ENCODE assay signal across 15 cellular contexts in genomic region chr9:17509698-17510097, GRCh38.
DNase-seq lines count a peak whose midpoint lies in the region; ATAC-seq and TF ChIP-seq lines count a peak whose summit lies in the region.
"Had no signal": no experiment of that assay in that cellular context is flagged by ENCODE, and none has a peak within 500 bp of the region (broad histone marks: within the 10 kb centered on the region; RNA-seq: fewer than 3 reads in every experiment).

No MANE protein-coding gene starts in this region.

- H3K9ac ChIP-seq in IMR-90 (ENCODE audit: low read depth, low read length) = no peak overlapping the region
- H3K9ac ChIP-seq in mesendoderm (ENCODE audit: low read length) = no peak overlapping the region

- no peaks in the 10 kb centered on the region for H4K20me1 ChIP-seq in IMR-90 (ENCODE audit: insufficient read depth, low read length)

- H3K79me1 ChIP-seq in IMR-90 (ENCODE audit: low read depth in 1 of 2, low read length in 2 of 2) (no peaks in the 10 kb centered on the region), mesendoderm (ENCODE audit: low read length) (no peaks in the 10 kb centered on the region)

- H2BK120ac ChIP-seq in IMR-90 (ENCODE audit: low read depth, low read length) (no peak overlapping the region), mesendoderm (ENCODE audit: low read depth, low read length) (no peak overlapping the region)

- H3K9me3 ChIP-seq in IMR-90 (ENCODE audit: control insufficient read depth, insufficient read depth, low read length) (no peaks in the 10 kb centered on the region), spleen (peaks cover 0 to 7% (median 2%) of the 10 kb centered on the region in 8 donors)
- H3K9me3 ChIP-seq: Caco-2 had no signal

- H3K4me1 ChIP-seq in IMR-90 (ENCODE audit: control insufficient read depth, insufficient read depth, low read length) (no peaks in the 10 kb centered on the region), mesendoderm (ENCODE audit: control insufficient read depth, low read depth, low read length) (no peaks in the 10 kb centered on the region), spleen (no peaks in the 10 kb centered on the region)
- H3K4me1 ChIP-seq: Caco-2 had no signal

- ATAC-seq in IMR-90 (ENCODE audit: low read depth) = peak; percentile 82
- ATAC-seq in stimulated activated memory B cell treated with anti-CD40 and anti-IgM and Interleukin-4, amounts not matched to agents 10 μg/mL and 1 μg/mL and 100 μg/mL, for 72 hours = no peak

- no peak overlapping the region for H3K23ac ChIP-seq in IMR-90 (ENCODE audit: low read depth, low read length)
- H3K23ac ChIP-seq in mesendoderm (ENCODE audit: low read length) = no peak overlapping the region

- no peaks in the 10 kb centered on the region for H3K27me3 Mint-ChIP-seq in stimulated activated memory B cell treated with anti-CD40 and anti-IgM and Interleukin-4, amounts not matched to agents 10 μg/mL and 1 μg/mL and 100 μg/mL, for 72 hours
- H3K27me3 Mint-ChIP-seq in activated CD4-positive, alpha-beta memory T cell treated with anti-CD3 and anti-CD28 coated beads, Interleukin-2, amount 10 ng/mL, durations not matched to agents 7 days and 5 days = no peaks in the 10 kb centered on the region

- H2BK5ac ChIP-seq in IMR-90 (ENCODE audit: low read depth, low read length, poor library complexity, severe bottlenecking) (no peak overlapping the region), mesendoderm (ENCODE audit: low read length) (no peak overlapping the region)

- no peak overlapping the region for H3K4me3 ChIP-seq in AG10803 (ENCODE audit: low read length)
- no peak overlapping the region for H3K4me3 ChIP-seq in IMR-90 (ENCODE audit: insufficient read depth, low read depth, low read length)
- H3K4me3 ChIP-seq in choroid plexus epithelial cell (ENCODE audit: low read depth, low read length) = no peak overlapping the region
- no peak overlapping the region for H3K4me3 ChIP-seq in mesendoderm (ENCODE audit: low read length)
- no peak overlapping the region for H3K4me3 ChIP-seq in spleen
- H3K4me3 ChIP-seq: PC-9 had no signal

- dilution Hi-C loops in IMR-90 (cut with HindIII; ENCODE audit: low sequenced_read_pairs, unreplicated experiment) = no loop called here

- H3K9me1 ChIP-seq in IMR-90 (ENCODE audit: insufficient read depth, low read length) = no peaks in the 10 kb centered on the region

- H3K14ac ChIP-seq in IMR-90 (replicated peaks; ENCODE audit: low read depth, low read length) = no peak overlapping the region

- H2BK15ac ChIP-seq in IMR-90 (ENCODE audit: low read depth, low read length) (no peak overlapping the region), mesendoderm (replicated peaks; ENCODE audit: low read depth) (no peak overlapping the region)

- CTCF ChIA-PET in IMR-90 (lab: Yijun Ruan, JAX) = no interaction called here
- CTCF ChIA-PET in activated CD4-positive, alpha-beta memory T cell treated with anti-CD3 and anti-CD28 coated beads, Interleukin-2, amount 10 ng/mL, durations not matched to agents 7 days and 5 days (lab: Charles Lee) = no interaction called here

- TF ChIP-seq CTCF in AG10803 (conservative IDR thresholded peaks at IDR 0.05; ENCODE audit: low read length) = no peak
- TF ChIP-seq CTCF in IMR-90 (conservative IDR thresholded peaks at IDR 0.05; ENCODE audit: low read depth, low read length) = no peak
- TF ChIP-seq CTCF in choroid plexus epithelial cell (conservative IDR thresholded peaks at IDR 0.05; ENCODE audit: low read depth, low read length) = no peak
- TF ChIP-seq CTCF in spleen (IDR thresholded peaks at IDR 0.05 in 8 of 11, conservative IDR thresholded peaks at IDR 0.05 in 3 of 11) = no peak

- H3K27me3 ChIP-seq in IMR-90 (ENCODE audit: control insufficient read depth, insufficient read depth, low read length) (no peaks in the 10 kb centered on the region), mesendoderm (ENCODE audit: insufficient read depth, low read length, poor library complexity) (no peaks in the 10 kb centered on the region), spleen (replicated peaks in 1 of 7) (no peaks in the 10 kb centered on the region)

- H3K18ac ChIP-seq in IMR-90 (ENCODE audit: low read depth, low read length) (no peak overlapping the region), mesendoderm (ENCODE audit: low read length) (no peak overlapping the region)

- intact Hi-C loops in IMR-90 (cut with micrococcal nuclease) (no loop called here), spleen (cut with DNase I; ENCODE audit: low total_unique reads) (no loop called here)

- no peak overlapping the region for H3K4me2 ChIP-seq in IMR-90 (ENCODE audit: low read depth, low read length)
- H3K4me2 ChIP-seq in mesendoderm (ENCODE audit: low read length) = no peak overlapping the region
- H3K4me2 ChIP-seq: PC-9 had no signal

- H3K79me2 ChIP-seq in mesendoderm (ENCODE audit: control insufficient read depth, insufficient read depth, low read length) = no peaks in the 10 kb centered on the region

- POLR2A ChIA-PET in IMR-90 (lab: Charles Lee; ENCODE audit: unreplicated experiment) = no interaction called here
- POLR2A ChIA-PET in activated CD4-positive, alpha-beta memory T cell treated with anti-CD3 and anti-CD28 coated beads, Interleukin-2, amount 10 ng/mL, durations not matched to agents 7 days and 5 days (lab: Charles Lee) = no interaction called here

- no peak overlapping the region for H3K56ac ChIP-seq in IMR-90 (ENCODE audit: extremely low read depth, insufficient read depth, low read length)
- no peak overlapping the region for H3K56ac ChIP-seq in mesendoderm (ENCODE audit: low read length)

- H3K36me3 Mint-ChIP-seq in stimulated activated memory B cell treated with anti-CD40 and anti-IgM and Interleukin-4, amounts not matched to agents 10 μg/mL and 1 μg/mL and 100 μg/mL, for 72 hours = no peaks in the 10 kb centered on the region
- no peaks in the 10 kb centered on the region for H3K36me3 Mint-ChIP-seq in activated CD4-positive, alpha-beta memory T cell treated with anti-CD3 and anti-CD28 coated beads, Interleukin-2, amount 10 ng/mL, durations not matched to agents 7 days and 5 days (ENCODE audit: low read depth)

- H2AFZ ChIP-seq in IMR-90 (replicated peaks; ENCODE audit: low read length, poor library complexity) = no peak overlapping the region
- H2AFZ ChIP-seq: PC-9 had no signal

- H3K36me3 ChIP-seq in IMR-90 (ENCODE audit: control insufficient read depth, insufficient read depth, low read length) = no peaks in the 10 kb centered on the region
- H3K36me3 ChIP-seq in mesendoderm (ENCODE audit: control insufficient read depth, insufficient read depth, low read length) = no peaks in the 10 kb centered on the region
- H3K36me3 ChIP-seq in spleen = no peaks in the 10 kb centered on the region

- in situ Hi-C loops in IMR-90 (cut with MboI; ENCODE audit: low sequenced_read_pairs) = no loop called here

- TF ChIP-seq POLR2A in IMR-90 (IDR thresholded peaks at IDR 0.05; ENCODE audit: low read depth, low read length) = no peak
- TF ChIP-seq POLR2A in spleen (IDR thresholded peaks at IDR 0.05) = no peak

- no TSS peak for BruUV-seq in IMR-90 (replicated peaks; lab: Mats Ljungman, UMichigan)

- peak; percentile 33 for DNase-seq in AG10803 (ENCODE audit: low read depth)
- peak; percentile 44 for DNase-seq in IMR-90
- DNase-seq in choroid plexus epithelial cell (ENCODE audit: low read depth) = peak; percentile 49
- peak; percentile 48 for DNase-seq in mesendoderm
- no peak for DNase-seq in dermis blood vessel endothelial cell
- DNase-seq in activated CD4-positive, alpha-beta memory T cell treated with anti-CD3 and anti-CD28 coated beads, Interleukin-2, amount 10 ng/mL, durations not matched to agents 7 days and 5 days = no peak
- no peak for DNase-seq in spleen
- DNase-seq: AML-193, Caco-2, KBM-7, NCI-H1048, NCI-H2107, NCI-H748 treated with DMSO at 0.1 percent for 48 hours, PC-9 had no signal

- no peak overlapping the region for H2BK20ac ChIP-seq in IMR-90 (ENCODE audit: low read depth, low read length)

- WGBS in IMR-90 (ENCODE audit: extremely low coverage in 2 of 2, insufficient read length in 1 of 2), 2 experiments = no CpG with 5 or more reads among the region's 1 CpG
- WGBS in mesendoderm (ENCODE audit: extremely low coverage, insufficient coverage, low lambda C conversion rate) = no CpG with 5 or more reads among the region's 1 CpG
- WGBS in spleen, 5 donors = 82 to 100% (median 94%) methylated on average over 1 of the region's 1 CpG

- H3K27ac ChIP-seq in IMR-90 (ENCODE audit: insufficient read depth, low read length) = no peak overlapping the region
- H3K27ac ChIP-seq in mesendoderm (ENCODE audit: low read depth, low read length) = no peak overlapping the region
- H3K27ac ChIP-seq in spleen = no peak overlapping the region
- H3K27ac ChIP-seq: PC-9 had no signal

- no peak for TF ChIP-seq RAD21 in IMR-90 (IDR thresholded peaks at IDR 0.05; ENCODE audit: low read length)

- H3K27ac Mint-ChIP-seq in stimulated activated memory B cell treated with anti-CD40 and anti-IgM and Interleukin-4, amounts not matched to agents 10 μg/mL and 1 μg/mL and 100 μg/mL, for 72 hours = no peak overlapping the region
- H3K27ac Mint-ChIP-seq in activated CD4-positive, alpha-beta memory T cell treated with anti-CD3 and anti-CD28 coated beads, Interleukin-2, amount 10 ng/mL, durations not matched to agents 7 days and 5 days = no peak overlapping the region

- no peak overlapping the region for H3K4me3 Mint-ChIP-seq in stimulated activated memory B cell treated with anti-CD40 and anti-IgM and Interleukin-4, amounts not matched to agents 10 μg/mL and 1 μg/mL and 100 μg/mL, for 72 hours
- no peak overlapping the region for H3K4me3 Mint-ChIP-seq in activated CD4-positive, alpha-beta memory T cell treated with anti-CD3 and anti-CD28 coated beads, Interleukin-2, amount 10 ng/mL, durations not matched to agents 7 days and 5 days

- H4K5ac ChIP-seq in IMR-90 (ENCODE audit: low read depth, low read length) = no peak overlapping the region
- no peak overlapping the region for H4K5ac ChIP-seq in mesendoderm (ENCODE audit: low read length)

- H3K9me3 Mint-ChIP-seq in stimulated activated memory B cell treated with anti-CD40 and anti-IgM and Interleukin-4, amounts not matched to agents 10 μg/mL and 1 μg/mL and 100 μg/mL, for 72 hours = peaks cover 4% of the 10 kb centered on the region
- H3K9me3 Mint-ChIP-seq in activated CD4-positive, alpha-beta memory T cell treated with anti-CD3 and anti-CD28 coated beads, Interleukin-2, amount 10 ng/mL, durations not matched to agents 7 days and 5 days = peaks cover 13% of the 10 kb centered on the region

- H3K4ac ChIP-seq in IMR-90 (ENCODE audit: low read depth, low read length) (no peak overlapping the region), mesendoderm (ENCODE audit: low read depth, low read length) (no peak overlapping the region)

- H4K91ac ChIP-seq in IMR-90 (ENCODE audit: insufficient read depth, low read depth, low read length) = no peak overlapping the region

- H2AK5ac ChIP-seq in IMR-90 (ENCODE audit: low read depth, low read length) (no peak overlapping the region), mesendoderm (ENCODE audit: low read length) (no peak overlapping the region)

- H4K8ac ChIP-seq in IMR-90 (ENCODE audit: low read depth in 2 of 2, low read length in 2 of 2) (no peak overlapping the region), mesendoderm (ENCODE audit: low read depth, low read length) (no peak overlapping the region)

- no peaks in the 10 kb centered on the region for H3K4me1 Mint-ChIP-seq in stimulated activated memory B cell treated with anti-CD40 and anti-IgM and Interleukin-4, amounts not matched to agents 10 μg/mL and 1 μg/mL and 100 μg/mL, for 72 hours
- no peaks in the 10 kb centered on the region for H3K4me1 Mint-ChIP-seq in activated CD4-positive, alpha-beta memory T cell treated with anti-CD3 and anti-CD28 coated beads, Interleukin-2, amount 10 ng/mL, durations not matched to agents 7 days and 5 days

- H2AK9ac ChIP-seq in IMR-90 (replicated peaks; ENCODE audit: low read depth, low read length, poor library complexity) = no peak overlapping the region

Comparison
In these comparisons a context has a peak if more than half of its experiments do, and no peak if none do; other contexts are left out.
1. DNase-seq: peak in AG10803 (single experiment), IMR-90 (single experiment), choroid plexus epithelial cell (single experiment) and mesendoderm (single experiment); none in dermis blood vessel endothelial cell (single experiment), activated CD4-positive, alpha-beta memory T cell treated with anti-CD3 and anti-CD28 coated beads, Interleukin-2, amount 10 ng/mL, durations not matched to agents 7 days and 5 days (single experiment) and spleen (single experiment).